ENCODE assay signal across 13 cellular contexts in genomic region chr7:151744051-151744580, GRCh38.
"Had no signal": no experiment of that assay in that cellular context is flagged by ENCODE, and none has a peak within 500 bp of the region (broad histone marks: within the 10 kb centered on the region; RNA-seq: fewer than 3 reads in every experiment).

No MANE protein-coding gene starts in this region.

- H3K27me3 ChIP-seq: thyroid gland, vagina had no signal

- H3K9me3 ChIP-seq: mucosa of descending colon, psoas muscle, thyroid gland, vagina had no signal

- H3K27ac ChIP-seq: thyroid gland, vagina had no signal

- DNase-seq: activated CD4-positive, alpha-beta T cell treated with anti-CD3 and anti-CD28 coated beads, Interleukin-2, amount 50 U/mL, for 4 hours; activated CD4-positive, CD25-positive, alpha-beta regulatory T cell treated with anti-CD3 and anti-CD28 coated beads, Interleukin-2, amount 50 U/mL, for 72 hours; activated gamma-delta T cell; activated naive CD8-positive, alpha-beta T cell treated with anti-CD3 and anti-CD28 coated beads for 36 hours; activated T-cell treated with anti-CD3 and anti-CD28 coated beads, Interleukin-2, amount 50 U/mL, for 24 hours; foreskin melanocyte; mammary epithelial cell; stimulated activated CD4-positive, alpha-beta T cell treated with anti-CD3 and anti-CD28 coated beads, Interleukin-4, amount 100 ng/mL, for 4 hours; SW 1271; thyroid gland had no signal

- H3K4me3 ChIP-seq: mucosa of descending colon, thyroid gland, vagina had no signal

- H3K36me3 ChIP-seq: thyroid gland, vagina had no signal
